27 cellular contexts compared by ENCODE assay signal in genomic region chr18:51813740-51814139, GRCh38.
"Had no signal": no experiment of that assay in that cellular context is flagged by ENCODE, and none has a peak within 500 bp of the region (broad histone marks: within the 10 kb centered on the region; RNA-seq: fewer than 3 reads in every experiment).

No MANE protein-coding gene starts in this region.

- FAIRE-seq: endometrium, islet of Langerhans, keratinocyte had no signal

- H3K27ac Mint-ChIP-seq: dendritic cell treated with granulocyte-macrophage colony-stimulating factor and Interleukin-4, amounts not matched to agents 40 ng/mL and 50 ng/mL, for 4 days; effector memory CD8-positive, alpha-beta T cell; endodermal cell; mesothelial cell of epicardium had no signal

- H3K36me3 ChIP-seq: colonic mucosa, esophagus squamous epithelium, gastrocnemius medialis, heart right ventricle, left lung, lower lobe of right lung had no signal

- H3K27me3 Mint-ChIP-seq: dendritic cell treated with granulocyte-macrophage colony-stimulating factor and Interleukin-4, amounts not matched to agents 40 ng/mL and 50 ng/mL, for 4 days; effector memory CD8-positive, alpha-beta T cell had no signal

- H3K4me1 Mint-ChIP-seq: endodermal cell, mesothelial cell of epicardium had no signal

- H3K27me3 ChIP-seq: colonic mucosa, esophagus squamous epithelium, gastrocnemius medialis, heart right ventricle, left lung had no signal

- ATAC-seq: effector memory CD8-positive, alpha-beta T cell; esophagus mucosa; gastrocnemius medialis; heart right ventricle; left cardiac atrium; left lung; left ventricle myocardium superior; lower lobe of right lung; mucosa of descending colon had no signal

- H3K36me3 Mint-ChIP-seq: mesothelial cell of epicardium had no signal

- H3K4me3 Mint-ChIP-seq: dendritic cell treated with granulocyte-macrophage colony-stimulating factor and Interleukin-4, amounts not matched to agents 40 ng/mL and 50 ng/mL, for 4 days; effector memory CD8-positive, alpha-beta T cell; endodermal cell; mesothelial cell of epicardium had no signal

- H3K27ac ChIP-seq: colonic mucosa, epithelial cell of prostate, esophagus squamous epithelium, gastrocnemius medialis, heart right ventricle, left lung, lower lobe of right lung had no signal

- H3K4me3 ChIP-seq: colonic mucosa, esophagus squamous epithelium, gastrocnemius medialis, heart right ventricle, left lung, lower lobe of right lung, mucosa of descending colon had no signal

- H3K4me1 ChIP-seq: colonic mucosa, esophagus squamous epithelium, gastrocnemius medialis, heart right ventricle, left lung, lower lobe of right lung had no signal

- DNase-seq: colonic mucosa; cortex of kidney; effector CD8-positive, alpha-beta T cell; effector memory CD8-positive, alpha-beta T cell; endodermal cell; erythroblast; esophagus squamous epithelium; foreskin fibroblast; foreskin melanocyte; gastrocnemius medialis; glutamatergic neuron; head of caudate nucleus; heart right ventricle; hippocampal formation; left cardiac atrium; left lung; left ventricle myocardium superior; lower lobe of right lung; mesenchymal stem cell; mucosa of descending colon had no signal

- H3K9me3 Mint-ChIP-seq: endodermal cell, mesothelial cell of epicardium had no signal

- H3K9me3 ChIP-seq: colonic mucosa, esophagus squamous epithelium, gastrocnemius medialis, left lung, lower lobe of right lung, mucosa of descending colon had no signal
